8 cellular contexts compared by ENCODE assay signal in the genomic region with DNA sequence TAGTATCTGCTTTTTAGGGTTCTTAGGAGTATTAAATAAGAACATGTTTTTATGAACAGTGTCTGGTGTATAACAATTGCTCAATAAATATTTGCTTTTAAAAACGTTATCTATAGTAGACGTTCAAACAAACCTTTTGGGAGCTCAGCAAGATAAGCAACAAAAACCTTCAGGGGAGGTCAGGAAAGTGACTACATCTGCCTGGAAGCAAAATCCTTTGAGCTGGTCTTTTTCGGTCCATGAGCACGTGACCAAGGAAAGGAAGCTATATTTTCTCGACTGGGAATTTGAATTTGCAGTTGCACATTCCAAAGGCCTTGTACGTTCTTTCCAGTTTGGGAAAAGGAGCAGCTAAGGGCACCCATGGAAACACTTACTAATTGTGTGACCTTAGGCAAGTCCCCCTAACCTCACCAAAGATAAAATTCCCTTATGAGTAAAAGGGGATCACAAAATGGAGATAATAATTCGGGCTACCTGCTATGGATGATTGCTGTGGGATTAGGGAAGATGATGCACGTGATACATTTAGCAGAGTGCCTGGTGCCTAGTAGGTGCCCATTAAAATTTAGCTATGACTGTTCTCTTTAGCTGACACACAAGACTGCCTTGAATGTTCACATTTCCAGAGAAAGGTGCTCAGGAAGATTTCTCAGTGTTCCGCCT. TPM values are rescaled to one million over a fixed set of nuclear protein-coding genes. Genes with fewer than 3 reads are reported as not detected.
DNase-seq lines count a peak whose midpoint lies in the region; ATAC-seq and TF ChIP-seq lines count a peak whose summit lies in the region.

No MANE protein-coding gene starts in this region.

- TF ChIP-seq CTCF in lower lobe of right lung (IDR thresholded peaks at IDR 0.05): no peak
- no peak for TF ChIP-seq CTCF in GM13977 (IDR thresholded peaks at IDR 0.05; ENCODE audit: extremely low read depth, insufficient read depth, missing control alignments)

- DNase-seq in CD4-positive, CD25-positive, alpha-beta regulatory T cell: no peak
- no peak for DNase-seq in activated naive CD4-positive, alpha-beta T cell treated with anti-CD3 and anti-CD28 coated beads, Interleukin-2, amount 50 U/mL, for 72 hours (ENCODE audit: low spot score in 2 of 2)
- no peak for DNase-seq in lower lobe of right lung
- no peak for DNase-seq in stimulated activated CD4-positive, alpha-beta T cell treated with anti-CD3 and anti-CD28 coated beads, Interleukin-2, amount 100 ng/mL, for 24 hours
- no peak for DNase-seq in LoVo (ENCODE audit: low spot score)
- no peak for DNase-seq in GM13977 (ENCODE audit: low spot score)

- H3K4me3 Mint-ChIP-seq in CD4-positive, CD25-positive, alpha-beta regulatory T cell: peak overlapping the region; percentile 100

- intact Hi-C loops in lower lobe of right lung (cut with DNase I): no loop called here

- H3K27me3 Mint-ChIP-seq in CD4-positive, CD25-positive, alpha-beta regulatory T cell: no peaks in the 10 kb centered on the region

- no peak for ATAC-seq in CD4-positive, CD25-positive, alpha-beta regulatory T cell (ENCODE audit: low read depth in 2 of 2)
- ATAC-seq in HG02938 (IDR thresholded peaks at IDR 0.05; ENCODE audit: unreplicated experiment) (peak; percentile 5), lower lobe of right lung (no peak), HG03457 (IDR thresholded peaks at IDR 0.05; ENCODE audit: unreplicated experiment) (no peak)
- ATAC-seq in activated naive CD4-positive, alpha-beta T cell treated with anti-CD3 and anti-CD28 coated beads, Interleukin-2, amount 50 U/mL, for 72 hours: peak in 1 of 2 donors; percentile 37

- peaks cover 13% of the 10 kb centered on the region for H3K36me3 Mint-ChIP-seq in CD4-positive, CD25-positive, alpha-beta regulatory T cell
- peaks cover 20 to 38% of the 10 kb centered on the region in 2 donors for H3K36me3 Mint-ChIP-seq in activated naive CD4-positive, alpha-beta T cell treated with anti-CD3 and anti-CD28 coated beads, Interleukin-2, amount 50 U/mL, for 72 hours

- H3K9me3 ChIP-seq in CD4-positive, CD25-positive, alpha-beta regulatory T cell (ENCODE audit: control insufficient read depth in 2 of 2, low read length in 2 of 2): no peaks in the 10 kb centered on the region
- no peaks in the 10 kb centered on the region for H3K9me3 ChIP-seq in lower lobe of right lung

- H3K27ac Mint-ChIP-seq in CD4-positive, CD25-positive, alpha-beta regulatory T cell: peak overlapping the region; percentile 99 to 100 (median 99)
- peak overlapping the region; percentile 94 to 99 for H3K27ac Mint-ChIP-seq in activated naive CD4-positive, alpha-beta T cell treated with anti-CD3 and anti-CD28 coated beads, Interleukin-2, amount 50 U/mL, for 72 hours

- in situ Hi-C loops in GM13977 (cut with MboI; ENCODE audit: low pct_unique_long_range_greater_than_20kb, low sequenced_read_pairs, unreplicated experiment): no loop called here

- peaks cover 34 to 71% (median 50%) of the 10 kb centered on the region in 4 donors for H3K4me1 Mint-ChIP-seq in CD4-positive, CD25-positive, alpha-beta regulatory T cell

- no peaks in the 10 kb centered on the region for H3K27me3 ChIP-seq in CD4-positive, CD25-positive, alpha-beta regulatory T cell (ENCODE audit: control insufficient read depth, insufficient read depth, low read length)
- no peaks in the 10 kb centered on the region for H3K27me3 ChIP-seq in lower lobe of right lung (ENCODE audit: low read depth)

- peak overlapping the region; percentile 95 for H3K27ac ChIP-seq in CD4-positive, CD25-positive, alpha-beta regulatory T cell (ENCODE audit: insufficient read depth, low read length, poor library complexity, severe bottlenecking)
- H3K27ac ChIP-seq in lower lobe of right lung: peak overlapping the region; percentile 42

- H3K4me1 ChIP-seq in CD4-positive, CD25-positive, alpha-beta regulatory T cell (ENCODE audit: control insufficient read depth, insufficient read depth, low read length, poor library complexity, severe bottlenecking): peaks cover 60% of the 10 kb centered on the region
- H3K4me1 ChIP-seq in lower lobe of right lung: peaks cover 40% of the 10 kb centered on the region

- no peaks in the 10 kb centered on the region for H3K9me3 Mint-ChIP-seq in CD4-positive, CD25-positive, alpha-beta regulatory T cell
- no peaks in the 10 kb centered on the region for H3K9me3 Mint-ChIP-seq in activated naive CD4-positive, alpha-beta T cell treated with anti-CD3 and anti-CD28 coated beads, Interleukin-2, amount 50 U/mL, for 72 hours

- peak overlapping the region; percentile 99 for H3K4me3 ChIP-seq in CD4-positive, CD25-positive, alpha-beta regulatory T cell (ENCODE audit: low read depth, low read length)
- peak overlapping the region; percentile 51 for H3K4me3 ChIP-seq in lower lobe of right lung

- peaks cover 3% of the 10 kb centered on the region for H3K36me3 ChIP-seq in CD4-positive, CD25-positive, alpha-beta regulatory T cell (ENCODE audit: control insufficient read depth, insufficient read depth, low read length)
- no peaks in the 10 kb centered on the region for H3K36me3 ChIP-seq in lower lobe of right lung

RNA-seq across cellular contexts. Expression of gene PTTG1, which starts 45.4 kb away (rescaled TPM):
- 44.5 TPM for total RNA-seq in CD4-positive, CD25-positive, alpha-beta regulatory T cell
- 100 to 1,000 TPM in 3 of 4 donors, 10 to 100 TPM in 1; 87.8 to 148 (median 108) TPM for polyA plus RNA-seq in CD4-positive, CD25-positive, alpha-beta regulatory T cell
- total RNA-seq in activated naive CD4-positive, alpha-beta T cell treated with anti-CD3 and anti-CD28 coated beads, Interleukin-2, amount 50 U/mL, for 72 hours: 100 to 1,000 TPM; 165 to 373 TPM
- 9.1 TPM for total RNA-seq in lower lobe of right lung

RNA-seq across cellular contexts. Expression of gene SLU7, which starts 48.1 kb away (rescaled TPM):
- 106 TPM for total RNA-seq in CD4-positive, CD25-positive, alpha-beta regulatory T cell
- 100 to 1,000 TPM in 2 of 4 donors, 10 to 100 TPM in 2; 69.8 to 115 (median 93.3) TPM for polyA plus RNA-seq in CD4-positive, CD25-positive, alpha-beta regulatory T cell
- total RNA-seq in activated naive CD4-positive, alpha-beta T cell treated with anti-CD3 and anti-CD28 coated beads, Interleukin-2, amount 50 U/mL, for 72 hours: 10 to 100 TPM; 36.5 to 53.5 TPM
- total RNA-seq in lower lobe of right lung: 55.1 TPM
